In genomic region chr3:172133830-172134229, GRCh38 we compare ENCODE assay signal across 13 cellular contexts.
A peak's percentile ranks its signal among the peaks of the same experiment; 100 is the strongest.
DNase-seq lines count a peak whose midpoint lies in the region; TF ChIP-seq lines count a peak whose summit lies in the region.
"Had no signal": no experiment of that assay in that cellular context is flagged by ENCODE, and none has a peak within 500 bp of the region (broad histone marks: within the 10 kb centered on the region; RNA-seq: fewer than 3 reads in every experiment).

No MANE protein-coding gene starts in this region.

- peak overlapping the region; percentile 57 for H3K27ac Mint-ChIP-seq in Caco-2 (ENCODE audit: unreplicated experiment)
- H3K27ac Mint-ChIP-seq in chondrocyte (ENCODE audit: unreplicated experiment) = peak overlapping the region; percentile 49

- H3K36me3 Mint-ChIP-seq in Caco-2 (ENCODE audit: insufficient read depth, unreplicated experiment) (peaks cover 34% of the 10 kb centered on the region), chondrocyte (ENCODE audit: low read depth) (peaks cover 11% of the 10 kb centered on the region)

- no peak for TF ChIP-seq POLR2A in NB4 (IDR thresholded peaks at IDR 0.05; ENCODE audit: extremely low read depth, insufficient read length)
- TF ChIP-seq POLR2A in esophagus squamous epithelium (IDR thresholded peaks at IDR 0.05) = no peak

- H3K4me3 ChIP-seq in Caco-2 (ENCODE audit: low read depth, low read length) (no peak overlapping the region), NB4 (ENCODE audit: low read depth, low read length) (no peak overlapping the region), neutrophil (ENCODE audit: low read depth in 1 of 2, low read length in 1 of 2) (peak overlapping the region; percentile 18 to 20), esophagus squamous epithelium (no peak overlapping the region)
- H3K4me3 ChIP-seq: cardiac muscle cell, suprapubic skin had no signal

- H3K9me3 Mint-ChIP-seq in Caco-2 (ENCODE audit: unreplicated experiment) = no peaks in the 10 kb centered on the region
- no peaks in the 10 kb centered on the region for H3K9me3 Mint-ChIP-seq in chondrocyte (ENCODE audit: low read depth)

- CTCF ChIA-PET in Caco-2 (lab: Charles Lee) = interaction anchor here (0.8 kb wide), 1 partner anchor 28 kb away, joined by 4 read pairs; no protein-coding TSS in a partner anchor

- POLR2A ChIA-PET in Caco-2 (lab: Charles Lee) = no interaction called here

- H3K27me3 ChIP-seq in Caco-2 (replicated peaks; ENCODE audit: control insufficient read depth, insufficient read depth, low read length) (no peaks in the 10 kb centered on the region), neutrophil (no peaks in the 10 kb centered on the region), esophagus squamous epithelium (no peaks in the 10 kb centered on the region)
- H3K27me3 ChIP-seq: cardiac muscle cell, suprapubic skin had no signal

- H3K36me3 ChIP-seq in Caco-2 (ENCODE audit: control insufficient read depth, insufficient read depth, low read length) (no peaks in the 10 kb centered on the region), neutrophil (no peaks in the 10 kb centered on the region), esophagus squamous epithelium (no peaks in the 10 kb centered on the region)
- H3K36me3 ChIP-seq: cardiac muscle cell, suprapubic skin had no signal

- H3K4me1 ChIP-seq in Caco-2 = peaks cover 66% of the 10 kb centered on the region
- peaks cover 98 to 100% of the 10 kb centered on the region in 2 experiments for H3K4me1 ChIP-seq in neutrophil (ENCODE audit: control insufficient read depth in 1 of 2, insufficient read depth in 1 of 2, low read depth in 1 of 2, low read length in 1 of 2)
- H3K4me1 ChIP-seq in esophagus squamous epithelium = peaks cover 18 to 86% (median 53%) of the 10 kb centered on the region in 3 donors

- BruUV-seq in Caco-2 (replicated peaks; lab: Mats Ljungman, UMichigan) = no TSS peak

- H3K4me1 Mint-ChIP-seq in Caco-2 (ENCODE audit: low read depth, unreplicated experiment) = peaks cover 63% of the 10 kb centered on the region
- H3K4me1 Mint-ChIP-seq in chondrocyte (ENCODE audit: low read depth) = peaks cover 80% of the 10 kb centered on the region

- intact Hi-C loops in Caco-2 (cut with micrococcal nuclease; ENCODE audit: unreplicated experiment) = no loop called here
- intact Hi-C loops in esophagus squamous epithelium (cut with DNase I) = no loop called here

- WGBS in esophagus squamous epithelium, 2 donors = 92 to 93% methylated on average over 4 of the region's 4 CpGs

- H3K27ac ChIP-seq in neutrophil (peak overlapping the region; percentile 95), esophagus squamous epithelium (peak overlapping the region in 1 of 4 donors; percentile 26)
- H3K27ac ChIP-seq: cardiac muscle cell, suprapubic skin had no signal

- H3K4me3 Mint-ChIP-seq in Caco-2 (ENCODE audit: unreplicated experiment) (no peak overlapping the region), chondrocyte (ENCODE audit: unreplicated experiment) (no peak overlapping the region)

- no peaks in the 10 kb centered on the region for H3K9me3 ChIP-seq in Caco-2
- H3K9me3 ChIP-seq in neutrophil = no peaks in the 10 kb centered on the region
- H3K9me3 ChIP-seq in esophagus squamous epithelium = no peaks in the 10 kb centered on the region
- H3K9me3 ChIP-seq: suprapubic skin had no signal

- no peak for DNase-seq in Caco-2
- peak; percentile 37 for DNase-seq in NB4 (ENCODE audit: low read depth)
- no peak for DNase-seq in chondrocyte (ENCODE audit: low spot score)
- no peak for DNase-seq in GM10266 (ENCODE audit: extremely low spot score)
- no peak for DNase-seq in NCI-H345 treated with DMSO at 0.1 percent for 48 hours (lab: John Stamatoyannopoulos, UW; ENCODE audit: unreplicated experiment)
- DNase-seq in esophagus squamous epithelium (lab: John Stamatoyannopoulos, UW) = no peak
- DNase-seq: activated CD4-positive, CD25-positive, alpha-beta regulatory T cell; activated gamma-delta T cell; NCI-H446 treated with DMSO at 0.1 percent for 48 hours; SHP77 had no signal

- TF ChIP-seq CTCF in Caco-2 (IDR thresholded peaks at IDR 0.05; ENCODE audit: insufficient read depth in 1 of 2, low read depth in 1 of 2, low read length in 1 of 2, severe bottlenecking in 1 of 2, unreplicated experiment in 1 of 2) (no peak), NB4 (IDR thresholded peaks at IDR 0.05; ENCODE audit: low read depth, low read length) (no peak), chondrocyte (IDR thresholded peaks at IDR 0.05) (no peak), neutrophil (IDR thresholded peaks at IDR 0.05) (no peak), GM10266 (IDR thresholded peaks at IDR 0.05; ENCODE audit: control insufficient read depth, insufficient read depth, low read depth, missing control alignments) (no peak), esophagus squamous epithelium (IDR thresholded peaks at IDR 0.05) (no peak)

- no peaks in the 10 kb centered on the region for H3K27me3 Mint-ChIP-seq in Caco-2 (ENCODE audit: insufficient read depth, unreplicated experiment)
- H3K27me3 Mint-ChIP-seq in chondrocyte (ENCODE audit: low read depth) = no peaks in the 10 kb centered on the region

Comparison
In these comparisons a context has a peak if more than half of its experiments do, and no peak if none do; other contexts are left out.
1. H3K4me3 ChIP-seq: peak in neutrophil (2 of 2); none in Caco-2 (single experiment), NB4 (single experiment) and esophagus squamous epithelium (0 of 4).